ENCODE assay signal across 1 cellular context in genomic region chr16:89727406-89728120, GRCh38.
TF ChIP-seq lines count a peak whose summit lies in the region.

No MANE protein-coding gene starts in this region.

TF ChIP-seq in H1, 55 proteins besides CTCF, POLR2A, EP300 and RAD21:
- TF ChIP-seq MAX (IDR thresholded peaks at IDR 0.05) (0 out of 2 replicates have a peak, but pooled peaks have one; percentile 12), TAF7 (optimal IDR thresholded peaks at IDR 0.05; ENCODE audit: borderline replicate concordance, low read depth, low read length) (no peak)
TF ChIP-seq in H1: peak in this region for 1.
